ENCODE assay signal across 14 cellular contexts in genomic region chr17:565506-565905, GRCh38.
DNase-seq lines count a peak whose midpoint lies in the region; ATAC-seq and TF ChIP-seq lines count a peak whose summit lies in the region.
"Had no signal": no experiment of that assay in that cellular context is flagged by ENCODE, and none has a peak within 500 bp of the region (broad histone marks: within the 10 kb centered on the region; RNA-seq: fewer than 3 reads in every experiment).

No MANE protein-coding gene starts in this region.

- peaks cover 8% of the 10 kb centered on the region; the same call in 1 of the 2 replicates for H3K36me3 ChIP-seq in BJ (ENCODE audit: control insufficient read depth, insufficient read depth, low read length)

- POLR2A ChIA-PET in BJ (lab: Charles Lee): no interaction called here

- H3K4me1 Mint-ChIP-seq in HFFc6 (ENCODE audit: low read depth): peaks cover 18% of the 10 kb centered on the region

- TF ChIP-seq CTCF in BJ (IDR thresholded peaks at IDR 0.05; ENCODE audit: insufficient read depth, low read depth, low read length) (0 out of 2 replicates have a peak, but pooled peaks have one; percentile 2), HFFc6 (IDR thresholded peaks at IDR 0.05) (peak; percentile 38), cardiac fibroblast (IDR thresholded peaks at IDR 0.05; ENCODE audit: low read depth, low read length) (peak; percentile 8)

- no peaks in the 10 kb centered on the region for H3K9me3 Mint-ChIP-seq in HFFc6
- H3K9me3 Mint-ChIP-seq: dendritic cell treated with granulocyte-macrophage colony-stimulating factor and Interleukin-4, amounts not matched to agents 40 ng/mL and 50 ng/mL, for 4 days had no signal

- CTCF ChIA-PET in BJ (lab: Yijun Ruan, JAX): interaction anchor here (0.6 kb wide), 1 partner anchor 120 kb away, joined by 3 read pairs; the partner anchor contains the start of gene RFLNB

- no peaks in the 10 kb centered on the region for H3K27me3 ChIP-seq in BJ (ENCODE audit: control insufficient read depth, insufficient read depth, low read length)

- H3K4me3 Mint-ChIP-seq in HFFc6: no peak overlapping the region
- H3K4me3 Mint-ChIP-seq: dendritic cell treated with granulocyte-macrophage colony-stimulating factor and Interleukin-4, amounts not matched to agents 40 ng/mL and 50 ng/mL, for 4 days; naive thymus-derived CD8-positive, alpha-beta T cell had no signal

- H3K36me3 Mint-ChIP-seq in HFFc6 (ENCODE audit: low read depth): peaks cover 22% of the 10 kb centered on the region

- no peaks in the 10 kb centered on the region; the same call in 1 of the 2 replicates for H3K27me3 Mint-ChIP-seq in HFFc6 (ENCODE audit: insufficient read depth)
- H3K27me3 Mint-ChIP-seq: dendritic cell treated with granulocyte-macrophage colony-stimulating factor and Interleukin-4, amounts not matched to agents 40 ng/mL and 50 ng/mL, for 4 days; naive thymus-derived CD8-positive, alpha-beta T cell had no signal

- intact Hi-C loops in Right ventricle myocardium inferior (cut with DNase I): no loop called here

- H3K4me3 ChIP-seq in BJ (ENCODE audit: low read depth, low read length): no peak overlapping the region
- H3K4me3 ChIP-seq in cardiac fibroblast (replicated peaks in 1 of 2; ENCODE audit: low read depth in 2 of 2, low read length in 2 of 2): no peak overlapping the region

- no peak overlapping the region for H3K27ac Mint-ChIP-seq in HFFc6
- H3K27ac Mint-ChIP-seq: dendritic cell treated with granulocyte-macrophage colony-stimulating factor and Interleukin-4, amounts not matched to agents 40 ng/mL and 50 ng/mL, for 4 days had no signal

- DNase-seq in BJ (ENCODE audit: low read depth) (no peak), HFFc6 (no peak), cardiac fibroblast (ENCODE audit: low read depth in 2 of 2) (no peak), left lobe of liver (ENCODE audit: low spot score) (no peak), HUDEP-2 (lab: John Stamatoyannopoulos, UW; ENCODE audit: unreplicated experiment in 76 of 76) (no peak), Right ventricle myocardium inferior (ENCODE audit: missing footprints) (no peak), NCI-H748 (lab: John Stamatoyannopoulos, UW; ENCODE audit: unreplicated experiment) (no peak)
- DNase-seq in activated effector memory CD4-positive, alpha-beta T cell treated with anti-CD3 and anti-CD28 coated beads, Interleukin-2, amount 50 U/mL, for 16 hours: no peak
- DNase-seq: activated CD4-positive, CD25-positive, alpha-beta regulatory T cell; aorta; naive thymus-derived CD8-positive, alpha-beta T cell; NCI-H69; retina had no signal

- ATAC-seq in left lobe of liver (peak; percentile 38), Right ventricle myocardium inferior (no peak)
- ATAC-seq: naive thymus-derived CD8-positive, alpha-beta T cell had no signal
